ENCODE assay signal across 7 cellular contexts in genomic region chr9:82883974-82884373, GRCh38.
A peak's percentile ranks its signal among the peaks of the same experiment; 100 is the strongest.
DNase-seq lines count a peak whose midpoint lies in the region; FAIRE-seq and TF ChIP-seq lines count a peak whose summit lies in the region.
"Not testable (repeated sequence)": the region's sequence is repeated elsewhere in the genome, so short reads cannot be mapped to it uniquely, and the experiment has no call there.

No MANE protein-coding gene starts in this region.

- not testable (repeated sequence) for H3K56ac ChIP-seq in H1 (replicated peaks; ENCODE audit: insufficient read length, low read depth, low read length)

- H3K9ac ChIP-seq in HUES6 (ENCODE audit: low read length), result peak overlapping the region; percentile 96
- 0 out of 7 replicates have a peak overlapping the region, but pooled peaks of 1 of the 4 experiments have one; percentile 32 for H3K9ac ChIP-seq in H1 (replicated peaks in 1 of 4; ENCODE audit: extremely low read depth in 1 of 4, low read depth in 3 of 4, low read length in 3 of 4)
- H3K9ac ChIP-seq in trophoblast cell (ENCODE audit: low read length), result not testable (repeated sequence)

- not testable (repeated sequence) for TF ChIP-seq CTCF in H1 (IDR thresholded peaks at IDR 0.05; ENCODE audit: control extremely low read depth in 1 of 3, insufficient read depth in 1 of 3, low read depth in 1 of 3, low read length in 3 of 3)

- TF ChIP-seq POLR2A in H1 (IDR thresholded peaks at IDR 0.05; ENCODE audit: control extremely low read depth in 1 of 2, low read depth in 2 of 2, low read length in 2 of 2), result not testable (repeated sequence)

- H3K4ac ChIP-seq in H1 (replicated peaks; ENCODE audit: insufficient read length, low read depth, low read length); trophoblast cell (ENCODE audit: low read depth, low read length): not testable (repeated sequence)

- H4K12ac ChIP-seq in trophoblast cell (ENCODE audit: low read depth, low read length), result not testable (repeated sequence)

- H3K4me2 ChIP-seq in H1 (ENCODE audit: insufficient read depth in 1 of 2, low read depth in 2 of 2, low read length in 2 of 2), result peak overlapping the region in 1 of 2 experiments; percentile 90; a peak in 2 of 4 replicates
- not testable (repeated sequence) for H3K4me2 ChIP-seq in trophoblast cell (ENCODE audit: low read length)

- not testable (repeated sequence) for H3K23me2 ChIP-seq in H1 (ENCODE audit: low read depth, low read length)

- not testable (repeated sequence) for H3K27me3 ChIP-seq in H7 (ENCODE audit: control insufficient read depth, insufficient read depth, low read length); HUES6 (ENCODE audit: control insufficient read depth, insufficient read depth, low read length); H1 (replicated peaks in 1 of 4; ENCODE audit: control insufficient read depth in 3 of 4, extremely low read depth in 1 of 4, insufficient read depth in 3 of 4, low read length in 3 of 4); iPS DF 6.9 (ENCODE audit: control insufficient read depth, insufficient read depth, low read length); trophoblast cell (ENCODE audit: insufficient read depth, low read length)

- 0 out of 2 replicates have a peak overlapping the region, but pooled peaks have one; percentile 39 for H2BK12ac ChIP-seq in H1 (ENCODE audit: low read depth, low read length)
- H2BK12ac ChIP-seq in trophoblast cell (ENCODE audit: low read length), result not testable (repeated sequence)

- TF ChIP-seq EP300 in H1 (IDR thresholded peaks at IDR 0.05; ENCODE audit: borderline replicate concordance in 1 of 2, low read depth in 2 of 2, low read length in 2 of 2), result not testable (repeated sequence)

- H4K8ac ChIP-seq in H1 (ENCODE audit: extremely low read depth, insufficient read depth, low read length); trophoblast cell (ENCODE audit: low read depth, low read length): not testable (repeated sequence)

- H3K4me1 ChIP-seq in HUES6 (ENCODE audit: control insufficient read depth, insufficient read depth, low read length), result peaks cover 35% of the 10 kb centered on the region
- H3K4me1 ChIP-seq in H1 (replicated peaks in 1 of 4; ENCODE audit: control insufficient read depth in 3 of 4, insufficient read depth in 4 of 4, low read length in 3 of 4), result peaks cover 0 to 13% (median 2%) of the 10 kb centered on the region in 4 experiments; a peak in 4 of 7 replicates
- H3K4me1 ChIP-seq in iPS DF 6.9 (ENCODE audit: control insufficient read depth, insufficient read depth, low read length); trophoblast cell (ENCODE audit: control insufficient read depth in 1 of 2, insufficient read depth in 2 of 2, low read length in 2 of 2): not testable (repeated sequence)

- H2BK15ac ChIP-seq in H1 (ENCODE audit: low read length), result not testable (repeated sequence)

- H3K18ac ChIP-seq in H1 (ENCODE audit: extremely low read depth, low read length), result peak overlapping the region; percentile 87
- H3K18ac ChIP-seq in trophoblast cell (ENCODE audit: low read length), result not testable (repeated sequence)

- not testable (repeated sequence) for H2AFZ ChIP-seq in H1 (ENCODE audit: low read length); trophoblast cell (ENCODE audit: insufficient read depth, low read length, poor library complexity)

- not testable (repeated sequence) for H4K91ac ChIP-seq in H1 (replicated peaks; ENCODE audit: insufficient read length, low read length)
- peak overlapping the region; percentile 37 for H4K91ac ChIP-seq in trophoblast cell (ENCODE audit: low read depth, low read length)

- peak overlapping the region; percentile 49 for H3K4me3 ChIP-seq in H7 (ENCODE audit: insufficient read depth, low read depth, low read length)
- H3K4me3 ChIP-seq in HUES6 (ENCODE audit: low read depth, low read length), result peak overlapping the region; percentile 77
- H3K4me3 ChIP-seq in H1 (ENCODE audit: extremely low read depth in 1 of 4, insufficient read depth in 2 of 4, low read depth in 3 of 4, low read length in 4 of 4), result peak overlapping the region in 1 of 4 experiments; percentile 34; a peak in 1 of 8 replicates
- not testable (repeated sequence) for H3K4me3 ChIP-seq in iPS DF 6.9 (ENCODE audit: low read length); trophoblast cell (ENCODE audit: low read depth, low read length)
- H3K4me3 ChIP-seq in iPS-18c (ENCODE audit: insufficient read depth, low read depth, low read length), result peak overlapping the region; percentile 24; the same call in 1 of the 2 replicates

- WGBS in H1 (ENCODE audit: extremely low coverage in 1 of 2, insufficient coverage in 1 of 2, insufficient read length in 1 of 2, insufficient replicate concordance in 2 of 2, low coverage in 1 of 2, low lambda C conversion rate in 2 of 2, missing lambda C conversion rate in 1 of 2), 2 experiments, result 85% methylated on average over 7 of the region's 7 CpGs; no CpG with 5 or more reads in 1 of the 2 experiments
- no CpG with 5 or more reads among the region's 7 CpGs for WGBS in iPS DF 6.9 (ENCODE audit: insufficient coverage, insufficient read length)
- no CpG with 5 or more reads among the region's 7 CpGs for WGBS in trophoblast cell (ENCODE audit: extremely low coverage, insufficient coverage, insufficient read length)

- DNase-seq in ELF-1 (ENCODE audit: low read depth, low spot score) (peak; percentile 60), H1 (ENCODE audit: low read depth in 1 of 2, low spot score in 2 of 2) (peak in 1 of 2 experiments; percentile 31), iPS DF 6.9 (ENCODE audit: low read depth, low spot score) (peak; percentile 39)
- DNase-seq in H7, trophoblast cell: not testable (repeated sequence)

- H3K79me2 ChIP-seq in H1 (ENCODE audit: control insufficient read depth in 1 of 2, insufficient read depth in 2 of 2, low read length in 2 of 2); trophoblast cell (ENCODE audit: control insufficient read depth, insufficient read depth, low read length, poor library complexity): not testable (repeated sequence)

- not testable (repeated sequence) for H2BK120ac ChIP-seq in H1 (replicated peaks; ENCODE audit: low read depth, low read length)
- H2BK120ac ChIP-seq in trophoblast cell (ENCODE audit: insufficient read depth, low read length, poor library complexity), result peak overlapping the region; percentile 76

- POLR2A ChIA-PET in H1 (lab: Charles Lee; ENCODE audit: partially characterized antibody), result not testable (repeated sequence)

- H2AK5ac ChIP-seq in H1 (ENCODE audit: low read depth, low read length); trophoblast cell (ENCODE audit: low read length): not testable (repeated sequence)

- H4K5ac ChIP-seq in H1 (ENCODE audit: insufficient read length, low read depth, low read length), result peak overlapping the region; percentile 66

- not testable (repeated sequence) for H2BK20ac ChIP-seq in H1 (ENCODE audit: low read length)

- peak overlapping the region; percentile 91; the same call in 1 of the 2 replicates for H2BK5ac ChIP-seq in H1 (ENCODE audit: low read depth, low read length)
- peak overlapping the region; percentile 68 for H2BK5ac ChIP-seq in trophoblast cell (ENCODE audit: low read depth, low read length, poor library complexity)

- H3K23ac ChIP-seq in H1 (ENCODE audit: insufficient read length); trophoblast cell (ENCODE audit: low read length): not testable (repeated sequence)

- TF ChIP-seq RAD21 in H1 (IDR thresholded peaks at IDR 0.05 in 1 of 2, conservative IDR thresholded peaks at IDR 0.05 in 1 of 2; ENCODE audit: low read depth in 2 of 2, low read length in 2 of 2), result not testable (repeated sequence)

- FAIRE-seq in H1 (lab: Jason Lieb, UNC), result not testable (repeated sequence)

- H3K79me1 ChIP-seq in H1 (ENCODE audit: low read depth, low read length), result not testable (repeated sequence)
- peaks cover 11% of the 10 kb centered on the region for H3K79me1 ChIP-seq in trophoblast cell (ENCODE audit: low read length)

- not testable (repeated sequence) for H3K36me3 ChIP-seq in H7 (replicated peaks; ENCODE audit: control insufficient read depth, insufficient read depth, low read length); iPS DF 6.9 (ENCODE audit: control insufficient read depth, insufficient read depth, low read length); trophoblast cell (ENCODE audit: control insufficient read depth in 1 of 2, insufficient read depth in 2 of 2, low read length in 2 of 2)
- peaks cover 33% of the 10 kb centered on the region; the same call in 1 of the 2 replicates for H3K36me3 ChIP-seq in HUES6 (ENCODE audit: control insufficient read depth, insufficient read depth, low read length)
- peaks cover 0 to 11% (median 0%) of the 10 kb centered on the region in 4 experiments; a peak in 2 of 8 replicates for H3K36me3 ChIP-seq in H1 (ENCODE audit: control insufficient read depth in 2 of 4, insufficient read depth in 4 of 4, low read length in 3 of 4)

- H3K14ac ChIP-seq in H1 (ENCODE audit: insufficient read length); trophoblast cell (ENCODE audit: low read length): not testable (repeated sequence)

- not testable (repeated sequence) for H3K9me3 ChIP-seq in HUES6 (ENCODE audit: control insufficient read depth, insufficient read depth, low read depth, low read length); H1 (ENCODE audit: insufficient read depth in 2 of 2, low read depth in 1 of 2, low read length in 1 of 2); iPS DF 6.9 (ENCODE audit: control insufficient read depth, insufficient read depth, low read length); iPS-18c (ENCODE audit: control insufficient read depth, insufficient read depth, low read length); trophoblast cell (ENCODE audit: insufficient read depth, low read depth, low read length)

- CTCF ChIA-PET in H1 (lab: Charles Lee; ENCODE audit: partially characterized antibody), result not testable (repeated sequence)

- H4K20me1 ChIP-seq in H1 (replicated peaks in 1 of 2; ENCODE audit: control insufficient read depth in 1 of 2, insufficient read depth in 2 of 2, low read length in 2 of 2), result not testable (repeated sequence)

- H3K27ac ChIP-seq in HUES6 (ENCODE audit: low read depth, low read length), result peak overlapping the region; percentile 90
- not testable (repeated sequence) for H3K27ac ChIP-seq in H1 (ENCODE audit: low read depth, low read length); iPS DF 6.9 (ENCODE audit: low read length); trophoblast cell (ENCODE audit: low read depth, low read length)
